In genomic region chr7:105990141-105990540, GRCh38 we compare ENCODE assay signal across 17 cellular contexts. TPM values are rescaled to one million over a fixed set of nuclear protein-coding genes. Genes with fewer than 3 reads are reported as not detected.
DNase-seq lines count a peak whose midpoint lies in the region.
"Had no signal": no experiment of that assay in that cellular context is flagged by ENCODE, and none has a peak within 500 bp of the region (broad histone marks: within the 10 kb centered on the region; RNA-seq: fewer than 3 reads in every experiment).

No MANE protein-coding gene starts in this region.

- H3K4me3 ChIP-seq in HUES64 (ENCODE audit: low read length): no peak overlapping the region
- H3K4me3 ChIP-seq in iPS-20b (ENCODE audit: low read length): no peak overlapping the region; the same call in 1 of the 2 replicates
- H3K4me3 ChIP-seq in stomach smooth muscle (ENCODE audit: low read length in 2 of 2): no peak overlapping the region
- H3K4me3 ChIP-seq: GM12878 had no signal

- H3K4me1 ChIP-seq in HUES64 (ENCODE audit: insufficient read depth, low read length) (peaks cover 71% of the 10 kb centered on the region), iPS-20b (ENCODE audit: insufficient read depth, low read length) (peaks cover 54% of the 10 kb centered on the region), stomach smooth muscle (ENCODE audit: control insufficient read depth, insufficient read depth, low read length) (peaks cover 29% of the 10 kb centered on the region)
- H3K4me1 ChIP-seq: Caco-2 had no signal

- DNase-seq in caudate nucleus (lab: John Stamatoyannopoulos, UW) (peak in 37 of 61 donors; percentile 3 to 92 (median 36)), NCI-H2107 treated with DMSO at 0.1 percent for 48 hours (lab: John Stamatoyannopoulos, UW; ENCODE audit: unreplicated experiment) (no peak), mucosa of gallbladder (ENCODE audit: low spot score) (no peak), OCI-M2 (lab: John Stamatoyannopoulos, UW; ENCODE audit: unreplicated experiment) (no peak)
- DNase-seq: Caco-2; CD4-positive, alpha-beta memory T cell; GDM1; NCI-H1048; NCI-H1417 treated with DMSO at 0.1 percent for 48 hours; NCI-H187; NCI-H526 treated with DMSO at 0.1 percent for 48 hours; SHP77 had no signal

- H3K9ac ChIP-seq in HUES64 (ENCODE audit: low read depth, low read length) (0 out of 2 replicates have a peak overlapping the region, but pooled peaks have one; percentile 19), iPS-20b (ENCODE audit: low read depth, low read length) (peak overlapping the region; percentile 39; the same call in 1 of the 2 replicates), stomach smooth muscle (ENCODE audit: low read length in 2 of 2) (no peak overlapping the region)

- H3K36me3 ChIP-seq in HUES64 (ENCODE audit: insufficient read depth, low read length) (no peaks in the 10 kb centered on the region), iPS-20b (ENCODE audit: insufficient read depth, low read depth, low read length) (no peaks in the 10 kb centered on the region), stomach smooth muscle (ENCODE audit: control insufficient read depth in 2 of 2, insufficient read depth in 2 of 2, low read length in 2 of 2) (peaks cover 0 to 5% of the 10 kb centered on the region in 2 donors)

- H3K27me3 ChIP-seq in HUES64 (ENCODE audit: insufficient read depth, low read length): no peaks in the 10 kb centered on the region
- no peaks in the 10 kb centered on the region for H3K27me3 ChIP-seq in iPS-20b (ENCODE audit: insufficient read depth, low read length)
- no peaks in the 10 kb centered on the region for H3K27me3 ChIP-seq in stomach smooth muscle (ENCODE audit: control insufficient read depth in 1 of 2, insufficient read depth in 2 of 2, low read length in 2 of 2)

- H3K27ac ChIP-seq in HUES64 (ENCODE audit: low read depth, low read length): peak overlapping the region; percentile 88
- peak overlapping the region; percentile 17 for H3K27ac ChIP-seq in caudate nucleus (ENCODE audit: low read depth, low read length)
- H3K27ac ChIP-seq in iPS-20b (ENCODE audit: low read length): peak overlapping the region; percentile 53
- H3K27ac ChIP-seq in stomach smooth muscle (ENCODE audit: low read length): peak overlapping the region; percentile 73
- H3K27ac ChIP-seq: RWPE1 had no signal

- 83% methylated on average over 3 of the region's 7 CpGs for WGBS in HUES64

- H3K9me3 ChIP-seq in HUES64 (ENCODE audit: insufficient read depth, low read depth, low read length) (no peaks in the 10 kb centered on the region), iPS-20b (ENCODE audit: insufficient read depth, low read depth, low read length) (no peaks in the 10 kb centered on the region), stomach smooth muscle (ENCODE audit: control insufficient read depth in 2 of 2, low read length in 2 of 2) (no peaks in the 10 kb centered on the region)
- H3K9me3 ChIP-seq: Caco-2 had no signal

RNA-seq across cellular contexts. Expression of gene CDHR3, which starts 27.1 kb away (rescaled TPM):
- polyA plus RNA-seq in HUES64 (2013, experiment 1 of 2): 2.6 TPM
- 3.3 TPM for polyA plus RNA-seq in HUES64 (2013, experiment 2 of 2)
- total RNA-seq in mucosa of gallbladder: 3.1 TPM

Comparison
In these comparisons a context has a peak if more than half of its experiments do, and no peak if none do; other contexts are left out.
1. H3K27ac ChIP-seq: peak in every context shown above with its lines; median percentile 88 in HUES64; 73 in stomach smooth muscle; 53 in iPS-20b; 17 in caudate nucleus.
2. H3K9ac ChIP-seq: peak in HUES64 (single experiment) and iPS-20b (single experiment); none in stomach smooth muscle (0 of 2).
3. DNase-seq: peak in caudate nucleus (37 of 61); none in NCI-H2107 treated with DMSO at 0.1 percent for 48 hours (single experiment), mucosa of gallbladder (single experiment) and OCI-M2 (single experiment).